15 cellular contexts compared by ENCODE assay signal in the genomic region with DNA sequence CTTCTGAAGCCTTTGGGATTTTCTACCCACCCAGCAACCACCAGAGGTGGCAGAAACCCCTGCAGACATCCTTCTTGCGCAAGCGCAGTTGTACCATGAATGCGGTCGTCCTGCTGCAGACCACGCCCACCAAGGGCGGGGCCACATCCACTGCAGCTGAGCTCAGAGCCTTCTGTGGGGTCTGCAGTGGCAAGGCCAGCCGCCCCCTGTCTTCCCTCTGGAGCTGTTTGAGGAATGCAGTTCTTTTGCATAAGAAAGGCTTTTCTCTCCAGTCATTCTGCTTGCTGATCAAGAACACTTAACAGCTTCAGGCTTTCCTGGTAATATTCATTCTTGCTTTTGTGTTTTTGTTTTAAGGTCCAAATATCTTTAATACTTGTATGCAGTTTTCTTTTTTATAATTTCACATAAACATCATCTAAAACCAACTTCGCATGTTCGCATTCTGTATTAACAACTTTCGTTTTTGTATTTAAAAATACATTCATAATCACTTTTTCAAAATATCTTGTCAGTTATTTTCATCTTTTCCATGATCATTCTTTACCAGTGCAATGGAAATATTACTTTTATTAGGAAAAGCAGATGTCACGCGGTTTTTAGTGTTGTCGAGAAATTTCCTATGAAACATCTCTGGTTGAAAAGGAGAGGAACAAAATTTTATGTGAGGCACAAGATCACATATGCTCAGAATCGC.
DNase-seq lines count a peak whose midpoint lies in the region; ATAC-seq and TF ChIP-seq lines count a peak whose summit lies in the region.
"Had no signal": no experiment of that assay in that cellular context is flagged by ENCODE, and none has a peak within 500 bp of the region (broad histone marks: within the 10 kb centered on the region; RNA-seq: fewer than 3 reads in every experiment).

No MANE protein-coding gene starts in this region.

- H3K4ac ChIP-seq in H9 (ENCODE audit: low read depth, low read length) = no peak overlapping the region

- ATAC-seq in GM18511 (IDR thresholded peaks at IDR 0.05; ENCODE audit: unreplicated experiment) (no peak), HG03378 (IDR thresholded peaks at IDR 0.05; ENCODE audit: unreplicated experiment) (no peak), GM19397 (IDR thresholded peaks at IDR 0.05; ENCODE audit: unreplicated experiment) (no peak)
- ATAC-seq in activated T-cell treated with anti-CD3 and anti-CD28 coated beads, Interleukin-2, amount 50 U/mL, for 4 hours = no peak
- ATAC-seq: gastroesophageal sphincter; stimulated activated effector memory CD8-positive, alpha-beta T cell treated with anti-CD3 and anti-CD28 coated beads, Interleukin-12 subunit alpha, Interleukin-12 subunit beta, amount 100 ng/mL, for 72 hours had no signal

- no peak overlapping the region for H3K9ac ChIP-seq in H9 (ENCODE audit: extremely low read depth, insufficient read length, low read length)

- H3K4me1 ChIP-seq in H9 (ENCODE audit: insufficient read depth, low read length) = no peaks in the 10 kb centered on the region
- no peaks in the 10 kb centered on the region for H3K4me1 ChIP-seq in iPS DF 6.9 (ENCODE audit: control insufficient read depth, insufficient read depth, low read length)
- H3K4me1 ChIP-seq: gastroesophageal sphincter had no signal

- H3K27ac ChIP-seq in H9 (ENCODE audit: insufficient read length, low read depth, low read length) (peak overlapping the region; percentile 41), iPS DF 6.9 (ENCODE audit: low read length) (no peak overlapping the region)
- H3K27ac ChIP-seq: gastroesophageal sphincter had no signal

- H2BK12ac ChIP-seq in H9 (ENCODE audit: insufficient read length, low read depth, low read length) = no peak overlapping the region

- H3K4me1 Mint-ChIP-seq in H9 (peaks cover 24 to 31% of the 10 kb centered on the region in 2 experiments), progenitor cell of endocrine pancreas (ENCODE audit: low read depth) (peaks cover 14% of the 10 kb centered on the region)
- H3K4me1 Mint-ChIP-seq in activated T-cell treated with anti-CD3 and anti-CD28 coated beads, Interleukin-2, amount 50 U/mL, for 4 hours (ENCODE audit: low read depth) = no peaks in the 10 kb centered on the region
- H3K4me1 Mint-ChIP-seq: stimulated activated effector memory CD8-positive, alpha-beta T cell treated with anti-CD3 and anti-CD28 coated beads, Interleukin-12 subunit alpha, Interleukin-12 subunit beta, amount 100 ng/mL, for 72 hours had no signal

- no peak overlapping the region for H3K23ac ChIP-seq in H9 (ENCODE audit: insufficient read length, low read depth, low read length)

- no peak overlapping the region for H3K56ac ChIP-seq in H9 (ENCODE audit: insufficient read length, low read depth, low read length)

- H3K27ac Mint-ChIP-seq in H9 (peak overlapping the region; percentile 94 to 100 (median 100); a peak in 6 of 7 replicates), progenitor cell of endocrine pancreas (peak overlapping the region; percentile 74)
- H3K27ac Mint-ChIP-seq: CD4-positive, CD25-positive, alpha-beta regulatory T cell; stimulated activated effector memory CD8-positive, alpha-beta T cell treated with anti-CD3 and anti-CD28 coated beads, Interleukin-12 subunit alpha, Interleukin-12 subunit beta, amount 100 ng/mL, for 72 hours had no signal

- no peak overlapping the region for H2AK5ac ChIP-seq in H9 (ENCODE audit: insufficient read length, low read length)

- H2BK15ac ChIP-seq in H9 (ENCODE audit: low read depth, low read length) = no peak overlapping the region

- no peaks in the 10 kb centered on the region for H3K27me3 ChIP-seq in H9 (ENCODE audit: insufficient read depth, low read length)
- H3K27me3 ChIP-seq in iPS DF 6.9 (ENCODE audit: control insufficient read depth, insufficient read depth, low read length) = no peaks in the 10 kb centered on the region

- no peak overlapping the region for H4K5ac ChIP-seq in H9 (ENCODE audit: insufficient read length, low read depth, low read length)

- no peaks in the 10 kb centered on the region for H3K79me1 ChIP-seq in H9 (ENCODE audit: insufficient read depth, low read depth, low read length, poor library complexity, severe bottlenecking)

- H4K91ac ChIP-seq in H9 (ENCODE audit: insufficient read length, low read depth, low read length) = no peak overlapping the region

- H4K20me1 ChIP-seq in H9 (ENCODE audit: control insufficient read depth, insufficient read depth, insufficient read length) = no peaks in the 10 kb centered on the region

- no peaks in the 10 kb centered on the region for H3K23me2 ChIP-seq in H9 (ENCODE audit: insufficient read length, low read depth, low read length, poor library complexity, severe bottlenecking)

- H3T11ph ChIP-seq in H9 (ENCODE audit: low read length) = no peak overlapping the region

- H3K79me2 ChIP-seq in H9 (ENCODE audit: insufficient read depth, low read length) = no peaks in the 10 kb centered on the region

- peaks cover 66 to 72% of the 10 kb centered on the region in 2 experiments for H3K9me3 Mint-ChIP-seq in H9
- peaks cover 13% of the 10 kb centered on the region for H3K9me3 Mint-ChIP-seq in progenitor cell of endocrine pancreas (ENCODE audit: low read depth)
- peaks cover 11% of the 10 kb centered on the region for H3K9me3 Mint-ChIP-seq in activated T-cell treated with anti-CD3 and anti-CD28 coated beads, Interleukin-2, amount 50 U/mL, for 4 hours

- H2BK5ac ChIP-seq in H9 (ENCODE audit: insufficient read length, low read length) = no peak overlapping the region

- H4K8ac ChIP-seq in H9 (replicated peaks; ENCODE audit: insufficient read length, low read depth, low read length) = no peak overlapping the region

- H3K36me3 Mint-ChIP-seq in H9 (ENCODE audit: insufficient read depth in 1 of 3, low read depth in 3 of 3) (peaks cover 0 to 5% (median 0%) of the 10 kb centered on the region in 3 experiments; a peak in 2 of 7 replicates), progenitor cell of endocrine pancreas (ENCODE audit: insufficient read depth) (no peaks in the 10 kb centered on the region)
- H3K36me3 Mint-ChIP-seq in activated T-cell treated with anti-CD3 and anti-CD28 coated beads, Interleukin-2, amount 50 U/mL, for 4 hours (ENCODE audit: insufficient read depth) = no peaks in the 10 kb centered on the region
- H3K36me3 Mint-ChIP-seq: CD4-positive, CD25-positive, alpha-beta regulatory T cell; stimulated activated effector memory CD8-positive, alpha-beta T cell treated with anti-CD3 and anti-CD28 coated beads, Interleukin-12 subunit alpha, Interleukin-12 subunit beta, amount 100 ng/mL, for 72 hours had no signal

- peak overlapping the region; percentile 58 to 72 for H3K4me3 Mint-ChIP-seq in H9
- peak overlapping the region; percentile 64 for H3K4me3 Mint-ChIP-seq in progenitor cell of endocrine pancreas (ENCODE audit: low read depth)
- no peak overlapping the region for H3K4me3 Mint-ChIP-seq in activated T-cell treated with anti-CD3 and anti-CD28 coated beads, Interleukin-2, amount 50 U/mL, for 4 hours
- H3K4me3 Mint-ChIP-seq: CD4-positive, CD25-positive, alpha-beta regulatory T cell; stimulated activated effector memory CD8-positive, alpha-beta T cell treated with anti-CD3 and anti-CD28 coated beads, Interleukin-12 subunit alpha, Interleukin-12 subunit beta, amount 100 ng/mL, for 72 hours had no signal

- DNase-seq in H9 (peak; percentile 97), dermis blood vessel endothelial cell (peak; percentile 3), iPS DF 6.9 (ENCODE audit: low read depth, low spot score) (peak; percentile 92), progenitor cell of endocrine pancreas (ENCODE audit: low spot score, unreplicated experiment) (peak; percentile 59)
- no peak for DNase-seq in activated T-cell treated with anti-CD3 and anti-CD28 coated beads, Interleukin-2, amount 50 U/mL, for 4 hours
- DNase-seq: activated CD4-positive, alpha-beta T cell treated with anti-CD3 and anti-CD28 coated beads, Interleukin-2, amount 50 U/mL, for 1 hour; activated naive CD4-positive, alpha-beta T cell treated with Interleukin-2 at 50 U/mL for 16 hours; CD4-positive, CD25-positive, alpha-beta regulatory T cell; cortex of kidney; NCI-H187 treated with DMSO at 0.1 percent for 48 hours had no signal

- TF ChIP-seq CTCF in H9 (conservative IDR thresholded peaks at IDR 0.05) = peak; percentile 32; the same call in 2 of the 3 replicates
- peak; percentile 19 for TF ChIP-seq CTCF in progenitor cell of endocrine pancreas (IDR thresholded peaks at IDR 0.05; ENCODE audit: unreplicated experiment)

- no peak overlapping the region for H2BK120ac ChIP-seq in H9 (ENCODE audit: low read depth, low read length, poor library complexity, severe bottlenecking)

- H2AFZ ChIP-seq in H9 (ENCODE audit: low read length) = no peak overlapping the region

- H3K4me3 ChIP-seq in iPS DF 6.9 (ENCODE audit: low read length) = no peak overlapping the region
- H3K4me3 ChIP-seq: gastroesophageal sphincter had no signal

- H3K9me3 ChIP-seq in H9 (ENCODE audit: control insufficient read depth, low read depth, low read length) (peaks cover 10% of the 10 kb centered on the region), iPS DF 6.9 (ENCODE audit: control insufficient read depth, insufficient read depth, low read length) (no peaks in the 10 kb centered on the region)

- WGBS in H9 (ENCODE audit: extremely low coverage, insufficient read length, low lambda C conversion rate) = 100% methylated on average over 3 of the region's 14 CpGs
- WGBS in iPS DF 6.9 (ENCODE audit: insufficient coverage, insufficient read length) = 100% methylated on average over 3 of the region's 14 CpGs

- H2BK20ac ChIP-seq in H9 (ENCODE audit: low read depth, low read length, poor library complexity, severe bottlenecking) = no peak overlapping the region

- H3K14ac ChIP-seq in H9 (ENCODE audit: insufficient read depth, low read length) = no peak overlapping the region

- no peak overlapping the region for H3K18ac ChIP-seq in H9 (ENCODE audit: insufficient read length, low read depth, low read length)

- H3K4me2 ChIP-seq in H9 (ENCODE audit: insufficient read depth, insufficient read length, low read length) = peak overlapping the region; percentile 2

- no peaks in the 10 kb centered on the region for H3K27me3 Mint-ChIP-seq in H9 (ENCODE audit: low read depth)
- H3K27me3 Mint-ChIP-seq in progenitor cell of endocrine pancreas = peaks cover 3% of the 10 kb centered on the region
- H3K27me3 Mint-ChIP-seq in activated T-cell treated with anti-CD3 and anti-CD28 coated beads, Interleukin-2, amount 50 U/mL, for 4 hours (ENCODE audit: low read depth) = peaks cover 3% of the 10 kb centered on the region
- H3K27me3 Mint-ChIP-seq: CD4-positive, CD25-positive, alpha-beta regulatory T cell had no signal

- no peaks in the 10 kb centered on the region for H3K36me3 ChIP-seq in iPS DF 6.9 (ENCODE audit: control insufficient read depth, insufficient read depth, low read length)
- H3K36me3 ChIP-seq: gastroesophageal sphincter had no signal
